ENCODE assay signal across 22 cellular contexts in the genomic region with DNA sequence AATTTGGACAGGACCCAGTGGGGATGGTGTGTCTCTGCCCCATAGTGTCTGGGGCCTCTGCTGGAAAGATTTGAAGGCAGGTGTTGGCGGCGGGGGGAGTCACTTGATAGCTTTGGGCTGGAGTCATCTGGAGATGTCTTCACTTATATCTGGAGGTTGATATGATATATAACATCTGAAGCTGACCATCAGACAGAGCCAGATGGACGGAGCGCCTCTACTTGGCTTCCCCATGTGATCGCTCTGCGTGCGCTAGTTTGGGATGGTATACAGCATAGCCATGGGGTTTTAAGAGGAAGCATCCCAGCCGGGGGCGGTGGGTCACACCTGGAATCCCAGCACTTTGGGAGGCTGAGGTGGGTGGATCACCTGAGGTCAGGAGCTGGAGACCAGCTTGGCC.
A peak's percentile ranks its signal among the peaks of the same experiment; 100 is the strongest.
DNase-seq lines count a peak whose midpoint lies in the region; TF ChIP-seq lines count a peak whose summit lies in the region.
"Had no signal": no experiment of that assay in that cellular context is flagged by ENCODE, and none has a peak within 500 bp of the region (broad histone marks: within the 10 kb centered on the region; RNA-seq: fewer than 3 reads in every experiment).

No MANE protein-coding gene starts in this region.

- peaks cover 23% of the 10 kb centered on the region for H3K27me3 Mint-ChIP-seq in osteocyte (ENCODE audit: unreplicated experiment)

- H3K36me3 ChIP-seq in BLaER1 treated with 17β-estradiol and CSF1 and Interleukin-3, amounts not matched to agents 10 nM and 100 nM = no peaks in the 10 kb centered on the region

- H3K27me3 ChIP-seq in BLaER1 treated with 17β-estradiol and CSF1 and Interleukin-3, amounts not matched to agents 10 nM and 100 nM = peaks cover 0 to 9% (median 0%) of the 10 kb centered on the region in 11 experiments; a peak in 2 of 22 replicates

- no peak overlapping the region for H3K4me3 ChIP-seq in BLaER1 treated with 17β-estradiol and CSF1 and Interleukin-3, amounts not matched to agents 10 nM and 100 nM
- H3K4me3 ChIP-seq: A549, GM12878 had no signal

- no peak overlapping the region for H3K27ac Mint-ChIP-seq in osteocyte (ENCODE audit: unreplicated experiment)
- H3K27ac Mint-ChIP-seq: B cell; CD4-positive, alpha-beta memory T cell; CD8-positive, alpha-beta memory T cell had no signal

- H3K4me1 ChIP-seq in BLaER1 treated with 17β-estradiol and CSF1 and Interleukin-3, amounts not matched to agents 10 nM and 100 nM = peaks cover 16 to 30% (median 21%) of the 10 kb centered on the region in 10 experiments

- no peak for TF ChIP-seq CTCF in osteocyte (IDR thresholded peaks at IDR 0.05)

- H3K9me3 ChIP-seq in BLaER1 treated with 17β-estradiol and CSF1 and Interleukin-3, amounts not matched to agents 10 nM and 100 nM (replicated peaks in 1 of 11) = peaks cover 0 to 29% (median 0%) of the 10 kb centered on the region in 11 experiments; a peak in 9 of 22 replicates
- H3K9me3 ChIP-seq: A549 had no signal

- peak overlapping the region in 4 of 11 experiments; percentile 10 to 63 (median 40); a peak in 4 of 22 replicates for H3K4me2 ChIP-seq in BLaER1 treated with 17β-estradiol and CSF1 and Interleukin-3, amounts not matched to agents 10 nM and 100 nM
- H3K4me2 ChIP-seq: A549 had no signal

- no peaks in the 10 kb centered on the region for H4K20me1 ChIP-seq in BLaER1 treated with 17β-estradiol and CSF1 and Interleukin-3, amounts not matched to agents 10 nM and 100 nM

- no peaks in the 10 kb centered on the region for H3K4me1 Mint-ChIP-seq in osteocyte (ENCODE audit: unreplicated experiment)
- H3K4me1 Mint-ChIP-seq: B cell; CD4-positive, alpha-beta memory T cell; CD8-positive, alpha-beta memory T cell had no signal

- H3K36me3 Mint-ChIP-seq in osteocyte (ENCODE audit: unreplicated experiment) = no peaks in the 10 kb centered on the region
- H3K36me3 Mint-ChIP-seq: CD14-positive monocyte; CD4-positive, alpha-beta memory T cell; CD4-positive, CD25-positive, alpha-beta regulatory T cell; CD8-positive, alpha-beta memory T cell had no signal

- H3K9me3 Mint-ChIP-seq in osteocyte (ENCODE audit: unreplicated experiment) = no peaks in the 10 kb centered on the region

- H3K27ac ChIP-seq in BLaER1 treated with 17β-estradiol and CSF1 and Interleukin-3, amounts not matched to agents 10 nM and 100 nM = peak overlapping the region in 6 of 11 experiments; percentile 47 to 68 (median 54); a peak in 11 of 22 replicates
- H3K27ac ChIP-seq: 22Rv1, A549 had no signal

- H3K4me3 Mint-ChIP-seq in osteocyte (ENCODE audit: unreplicated experiment) = no peak overlapping the region
- H3K4me3 Mint-ChIP-seq: B cell; CD4-positive, alpha-beta memory T cell; CD4-positive, CD25-positive, alpha-beta regulatory T cell; CD8-positive, alpha-beta memory T cell had no signal

- peak; percentile 32 for DNase-seq in islet precursor cell
- peak; percentile 70 for DNase-seq in osteocyte (ENCODE audit: extremely low spot score, unreplicated experiment)
- no peak for DNase-seq in iPS-NIHi7 (ENCODE audit: extremely low spot score)
- DNase-seq in NCI-H345 (lab: John Stamatoyannopoulos, UW) = no peak
- DNase-seq: C1 segment of cervical spinal cord; CD4-positive, alpha-beta memory T cell; CD4-positive, CD25-positive, alpha-beta regulatory T cell; CD8-positive, alpha-beta memory T cell; COR-L47; DMS 273 treated with DMSO at 0.1 percent for 48 hours; DMS153; DMS53; DMS79; DND-41; EL; GDM1 had no signal

- no peak overlapping the region for H3K9ac ChIP-seq in BLaER1 treated with 17β-estradiol and CSF1 and Interleukin-3, amounts not matched to agents 10 nM and 100 nM

Comparison
In these comparisons a context has a peak if more than half of its experiments do, and no peak if none do; other contexts are left out.
1. DNase-seq: peak in islet precursor cell (single experiment) and osteocyte (single experiment); none in iPS-NIHi7 (single experiment) and NCI-H345 (single experiment).